17 cellular contexts compared by ENCODE assay signal in the genomic region with DNA sequence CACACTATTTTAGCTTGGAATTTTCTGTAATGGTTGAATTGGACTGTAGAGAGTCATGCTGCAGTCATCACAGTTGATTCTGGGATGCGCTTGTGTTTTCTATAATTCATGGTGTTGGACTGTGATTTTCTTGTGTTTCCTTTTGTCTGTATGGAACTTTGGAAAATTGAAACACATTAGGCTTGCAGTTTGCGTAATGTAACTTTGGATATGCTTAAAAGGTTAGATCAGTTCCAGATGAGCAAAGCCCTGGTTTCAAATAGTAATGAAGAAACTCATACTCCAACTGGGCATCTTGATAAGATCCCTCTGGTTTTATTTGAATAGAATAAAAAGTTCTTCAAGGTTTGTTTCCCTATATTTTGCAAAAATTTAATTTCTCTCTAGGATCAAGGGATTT.
"Had no signal": no experiment of that assay in that cellular context is flagged by ENCODE, and none has a peak within 500 bp of the region (broad histone marks: within the 10 kb centered on the region; RNA-seq: fewer than 3 reads in every experiment).

No MANE protein-coding gene starts in this region.

- H3K4me3 ChIP-seq: gastroesophageal sphincter, hepatocyte, left ventricle myocardium inferior, lower lobe of right lung, sigmoid colon, skin epidermis, stomach had no signal

- DNase-seq: cortex of kidney; effector memory CD4-positive, alpha-beta T cell; kidney; left cardiac atrium; left ventricle myocardium inferior; lower lobe of right lung; natural killer cell; posterior cingulate gyrus; sigmoid colon; stimulated activated naive CD4-positive, alpha-beta T cell; stomach; substantia nigra; trophoblast cell had no signal

- H3K4me2 ChIP-seq: hepatocyte had no signal

- H3K4me1 ChIP-seq: gastroesophageal sphincter, left ventricle myocardium inferior, lower lobe of right lung, sigmoid colon, stomach had no signal

- H2AFZ ChIP-seq: hepatocyte had no signal

- H3K9me3 ChIP-seq: gastroesophageal sphincter, left ventricle myocardium inferior, lower lobe of right lung, sigmoid colon, stomach had no signal

- H3K27ac ChIP-seq: gastroesophageal sphincter, hepatocyte, left ventricle myocardium inferior, lower lobe of right lung, sigmoid colon, skin epidermis, stomach had no signal

- H3K27me3 ChIP-seq: gastroesophageal sphincter, hepatocyte, sigmoid colon, stomach had no signal

- ATAC-seq: esophagus mucosa, gastroesophageal sphincter, left cardiac atrium, lower lobe of right lung, natural killer cell had no signal

- H3K79me2 ChIP-seq: hepatocyte had no signal

- H3K36me3 ChIP-seq: gastroesophageal sphincter, left ventricle myocardium inferior, lower lobe of right lung, sigmoid colon, stomach had no signal
